In the genomic region with DNA sequence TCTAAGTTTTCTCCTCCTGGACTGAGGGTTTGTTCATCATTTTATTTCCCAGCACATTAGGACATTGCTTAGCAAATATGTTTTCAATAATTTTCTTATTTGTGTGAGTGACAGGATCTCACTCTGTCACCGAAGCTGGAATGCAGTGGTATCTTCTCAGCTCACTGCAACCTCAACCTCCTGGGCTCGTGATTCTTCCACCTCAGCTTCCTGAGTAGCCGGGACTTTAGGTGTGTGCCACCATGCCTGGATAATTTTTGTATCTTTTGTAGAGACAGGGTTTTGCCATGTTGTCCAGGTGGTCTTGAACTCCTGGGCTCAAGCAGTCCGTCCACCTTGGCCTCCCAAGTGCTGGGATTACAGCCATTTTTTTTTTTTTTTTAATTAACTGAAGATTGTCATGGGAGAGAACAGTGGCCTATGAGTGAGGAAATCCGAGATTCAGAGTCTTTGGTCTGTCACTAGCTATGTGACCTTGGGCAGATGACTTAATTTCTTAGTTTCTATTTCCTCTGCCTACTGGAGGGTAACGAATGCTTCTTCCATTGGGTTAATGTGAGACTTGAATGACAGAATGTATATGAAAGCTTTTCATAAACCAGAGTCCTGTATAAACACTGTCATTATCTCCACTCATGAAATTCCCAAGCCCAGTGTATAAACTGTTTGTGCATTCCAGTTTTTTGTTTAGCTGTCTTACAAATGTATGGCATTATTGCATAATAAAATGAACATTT, we compare ENCODE assay signal across 8 cellular contexts. TPM values are rescaled to one million over a fixed set of nuclear protein-coding genes. Genes with fewer than 3 reads are reported as not detected.
DNase-seq lines count a peak whose midpoint lies in the region; ATAC-seq, FAIRE-seq and TF ChIP-seq lines count a peak whose summit lies in the region.

No MANE protein-coding gene starts in this region.

- no peak for TF ChIP-seq CTCF in fibroblast of villous mesenchyme (IDR thresholded peaks at IDR 0.05; ENCODE audit: insufficient read depth, low read depth, low read length)

- CTCF ChIA-PET in activated CD4-positive, alpha-beta memory T cell treated with anti-CD3 and anti-CD28 coated beads for 36 hours (lab: Charles Lee), result interaction anchor here (0.6 kb wide), 1 partner anchor 840 kb away, joined by 4 read pairs; no protein-coding TSS in a partner anchor

- POLR2A ChIA-PET in activated CD4-positive, alpha-beta memory T cell treated with anti-CD3 and anti-CD28 coated beads for 36 hours (lab: Charles Lee), result no interaction called here

- no peak for FAIRE-seq in frontal cortex (lab: Jason Lieb, UNC)

- H3K27me3 Mint-ChIP-seq in activated CD4-positive, alpha-beta memory T cell treated with anti-CD3 and anti-CD28 coated beads for 36 hours, result no peaks in the 10 kb centered on the region

- peak; percentile 44 for DNase-seq in fibroblast of villous mesenchyme (ENCODE audit: low read depth)
- DNase-seq in iPS-NIHi7 (ENCODE audit: extremely low spot score), result no peak
- DNase-seq in HuH-7.5 (ENCODE audit: low spot score), result no peak
- no peak for DNase-seq in activated CD4-positive, alpha-beta memory T cell treated with anti-CD3 and anti-CD28 coated beads for 36 hours
- DNase-seq in frontal cortex (ENCODE audit: low spot score in 2 of 2), result no peak

- no peak for TF ChIP-seq POLR2A in GM18505 (IDR thresholded peaks at IDR 0.05; ENCODE audit: borderline replicate concordance, extremely low read depth, insufficient read depth, insufficient read length)

- no peak overlapping the region for H3K4me3 ChIP-seq in fibroblast of villous mesenchyme (ENCODE audit: low read depth, low read length)

- no peaks in the 10 kb centered on the region for H3K9me3 Mint-ChIP-seq in activated CD4-positive, alpha-beta memory T cell treated with anti-CD3 and anti-CD28 coated beads for 36 hours

- peaks cover 31% of the 10 kb centered on the region for H3K4me1 Mint-ChIP-seq in activated CD4-positive, alpha-beta memory T cell treated with anti-CD3 and anti-CD28 coated beads for 36 hours (ENCODE audit: low read depth)

- H3K36me3 Mint-ChIP-seq in activated CD4-positive, alpha-beta memory T cell treated with anti-CD3 and anti-CD28 coated beads for 36 hours, result no peaks in the 10 kb centered on the region

- H3K4me3 Mint-ChIP-seq in activated CD4-positive, alpha-beta memory T cell treated with anti-CD3 and anti-CD28 coated beads for 36 hours, result no peak overlapping the region

- ATAC-seq in GM18505 (IDR thresholded peaks at IDR 0.05; ENCODE audit: unreplicated experiment) (peak; percentile 86), GM21423 (IDR thresholded peaks at IDR 0.05; ENCODE audit: unreplicated experiment) (peak; percentile 79), HG03280 (IDR thresholded peaks at IDR 0.05; ENCODE audit: unreplicated experiment) (peak; percentile 77)

- intact Hi-C loops in activated CD4-positive, alpha-beta memory T cell treated with anti-CD3 and anti-CD28 coated beads for 36 hours (cut with micrococcal nuclease), result loop anchor here (2.0 to 5.0 kb wide), 3 partner anchors 23 to 84 kb away; a partner anchor contains a TSS

- no peak overlapping the region for H3K27ac Mint-ChIP-seq in activated CD4-positive, alpha-beta memory T cell treated with anti-CD3 and anti-CD28 coated beads for 36 hours

RNA-seq across cellular contexts. Expression of a gene that starts 23.9 kb away (rescaled TPM):
- total RNA-seq in fibroblast of villous mesenchyme, result 12.9 and 15.5 TPM in 2 replicates
- total RNA-seq in activated CD4-positive, alpha-beta memory T cell treated with anti-CD3 and anti-CD28 coated beads for 36 hours, result 10 to 100 TPM; 18.6 to 19.9 TPM
- total RNA-seq in frontal cortex, result 26.1 TPM
